Comparison of ENCODE assay signal across 2 cellular contexts in the genomic region with DNA sequence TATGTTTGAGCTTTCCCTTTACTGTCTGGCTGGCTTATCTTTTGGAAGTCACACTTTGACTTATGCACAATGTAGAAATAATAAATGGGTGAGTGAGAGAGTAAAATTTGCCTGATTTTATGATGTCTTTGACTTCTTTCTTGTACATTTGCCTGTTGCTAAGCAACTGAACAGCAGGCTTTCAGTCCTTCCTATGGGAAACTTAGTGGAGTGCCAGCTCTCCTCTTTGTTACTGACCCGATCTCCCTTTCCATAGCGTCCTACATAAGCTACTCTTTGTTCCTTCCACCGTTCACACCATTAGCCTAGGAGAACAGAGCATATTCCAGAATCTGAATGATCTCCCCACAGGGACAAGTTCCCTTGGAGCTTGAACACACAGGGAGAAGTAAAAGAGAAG.
TF ChIP-seq lines count a peak whose summit lies in the region.

No MANE protein-coding gene starts in this region.

TF ChIP-seq in K562, 482 proteins besides CTCF, POLR2A, EP300 and RAD21:
- TF ChIP-seq SAP30 (IDR thresholded peaks at IDR 0.05; ENCODE audit: borderline replicate concordance, insufficient read depth, low read depth, low read length, poor library complexity, severe bottlenecking) (no peak), RFX1 (IDR thresholded peaks at IDR 0.05) (peak; percentile 77)

TF ChIP-seq in neural cell, 6 proteins besides CTCF, POLR2A, EP300 and RAD21:
- no peak for TF ChIP-seq POLR2AphosphoS5 (IDR thresholded peaks at IDR 0.05)
- TF ChIP-seq SMC3 (conservative IDR thresholded peaks at IDR 0.05; ENCODE audit: poor library complexity): no peak
- TF ChIP-seq MXI1 (conservative IDR thresholded peaks at IDR 0.05; ENCODE audit: poor library complexity, severe bottlenecking): no peak
- no peak for TF ChIP-seq EZH2 (IDR thresholded peaks at IDR 0.05; ENCODE audit: borderline replicate concordance, insufficient read depth, low read length, poor library complexity, severe bottlenecking)
- no peak for TF ChIP-seq TAF1 (IDR thresholded peaks at IDR 0.05; ENCODE audit: low read depth)
- TF ChIP-seq, protein P1, sequence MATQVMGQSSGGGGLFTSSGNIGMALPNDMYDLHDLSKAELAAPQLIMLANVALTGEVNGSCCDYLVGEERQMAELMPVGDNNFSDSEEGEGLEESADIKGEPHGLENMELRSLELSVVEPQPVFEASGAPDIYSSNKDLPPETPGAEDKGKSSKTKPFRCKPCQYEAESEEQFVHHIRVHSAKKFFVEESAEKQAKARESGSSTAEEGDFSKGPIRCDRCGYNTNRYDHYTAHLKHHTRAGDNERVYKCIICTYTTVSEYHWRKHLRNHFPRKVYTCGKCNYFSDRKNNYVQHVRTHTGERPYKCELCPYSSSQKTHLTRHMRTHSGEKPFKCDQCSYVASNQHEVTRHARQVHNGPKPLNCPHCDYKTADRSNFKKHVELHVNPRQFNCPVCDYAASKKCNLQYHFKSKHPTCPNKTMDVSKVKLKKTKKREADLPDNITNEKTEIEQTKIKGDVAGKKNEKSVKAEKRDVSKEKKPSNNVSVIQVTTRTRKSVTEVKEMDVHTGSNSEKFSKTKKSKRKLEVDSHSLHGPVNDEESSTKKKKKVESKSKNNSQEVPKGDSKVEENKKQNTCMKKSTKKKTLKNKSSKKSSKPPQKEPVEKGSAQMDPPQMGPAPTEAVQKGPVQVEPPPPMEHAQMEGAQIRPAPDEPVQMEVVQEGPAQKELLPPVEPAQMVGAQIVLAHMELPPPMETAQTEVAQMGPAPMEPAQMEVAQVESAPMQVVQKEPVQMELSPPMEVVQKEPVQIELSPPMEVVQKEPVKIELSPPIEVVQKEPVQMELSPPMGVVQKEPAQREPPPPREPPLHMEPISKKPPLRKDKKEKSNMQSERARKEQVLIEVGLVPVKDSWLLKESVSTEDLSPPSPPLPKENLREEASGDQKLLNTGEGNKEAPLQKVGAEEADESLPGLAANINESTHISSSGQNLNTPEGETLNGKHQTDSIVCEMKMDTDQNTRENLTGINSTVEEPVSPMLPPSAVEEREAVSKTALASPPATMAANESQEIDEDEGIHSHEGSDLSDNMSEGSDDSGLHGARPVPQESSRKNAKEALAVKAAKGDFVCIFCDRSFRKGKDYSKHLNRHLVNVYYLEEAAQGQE (IDR thresholded peaks at IDR 0.05; ENCODE audit: borderline replicate concordance): no peak
TF ChIP-seq in neural cell: peak in this region for 0.
